Comparison of ENCODE assay signal across 29 cellular contexts in genomic region chr3:112315791-112316190, GRCh38. TPM values are rescaled to one million over a fixed set of nuclear protein-coding genes. Genes with fewer than 3 reads are reported as not detected.
"Had no signal": no experiment of that assay in that cellular context is flagged by ENCODE, and none has a peak within 500 bp of the region (broad histone marks: within the 10 kb centered on the region; RNA-seq: fewer than 3 reads in every experiment).

No MANE protein-coding gene starts in this region.

- H3K36me3 ChIP-seq: ascending aorta, MG63, Peyer's patch, SJSA1 had no signal

- FAIRE-seq: TTC549 had no signal

- H3K9me3 ChIP-seq: ascending aorta, MG63, SJSA1 had no signal

- DNase-seq: activated CD4-positive, alpha-beta T cell treated with anti-CD3 and anti-CD28 coated beads for 36 hours; activated CD4-positive, alpha-beta T cell treated with anti-CD3 and anti-CD28 coated beads, Interleukin-2, amount 10 ng/mL, durations not matched to agents 7 days and 5 days; activated CD4-positive, alpha-beta T cell treated with anti-CD3 and anti-CD28 coated beads, Interleukin-2, amount 50 U/mL, for 48 hours; activated CD8-positive, alpha-beta T cell treated with anti-CD3 and anti-CD28 coated beads, Interleukin-2, amount 10 ng/mL, durations not matched to agents 7 days and 5 days; activated gamma-delta T cell; activated naive CD4-positive, alpha-beta T cell treated with Interleukin-2 at 50 U/mL for 16 hours; activated naive CD8-positive, alpha-beta T cell treated with anti-CD3 and anti-CD28 coated beads, Interleukin-2, amount 10 ng/mL, durations not matched to agents 7 days and 5 days; activated T-cell treated with anti-CD3 and anti-CD28 coated beads, Interleukin-2, amount 50 U/mL, for 24 hours; amygdala; caudate nucleus; MG63; MV-4-11; NCI-H1092; NCI-H1436 treated with DMSO at 0.1 percent for 48 hours; NCI-H1694 treated with DMSO at 0.1 percent for 48 hours; NCI-H2029; NCI-H510A; NCI-H526; NCI-H82; PC-3; Peyer's patch; RPMI8226; SHP77 treated with DMSO at 0.1 percent for 48 hours; SK-N-SH had no signal

- H3K9me2 ChIP-seq: SK-N-SH had no signal

- H3K9ac ChIP-seq: SK-N-SH had no signal

- ATAC-seq: activated CD4-positive, alpha-beta T cell treated with anti-CD3 and anti-CD28 coated beads for 36 hours; activated CD4-positive, CD25-positive, alpha-beta regulatory T cell treated with anti-CD3 and anti-CD28 coated beads, Interleukin-2, amount 50 U/mL, for 24 hours; activated CD8-positive, alpha-beta T cell treated with anti-CD3 and anti-CD28 coated beads, Interleukin-2, amount 10 ng/mL, durations not matched to agents 7 days and 5 days; PC-3 had no signal

- H3K27me3 ChIP-seq: ascending aorta, Peyer's patch, SJSA1 had no signal

- H3K27ac ChIP-seq: ascending aorta, Peyer's patch, SJSA1 had no signal

- H3K4me1 ChIP-seq: ascending aorta, Peyer's patch, SJSA1 had no signal

- H3K4me2 ChIP-seq: SK-N-SH had no signal

- H3K4me3 ChIP-seq: ascending aorta, MG63, Peyer's patch, SJSA1 had no signal

RNA-seq across cellular contexts. Expression of gene CD200, which starts 17.2 kb away (rescaled TPM):
- total RNA-seq: PC-3, SJSA1 had no signal

RNA-seq across cellular contexts. Expression of gene SLC9C1, which starts 21.8 kb away (rescaled TPM):
- total RNA-seq: activated CD4-positive, alpha-beta T cell treated with anti-CD3 and anti-CD28 coated beads for 36 hours; activated CD4-positive, alpha-beta T cell treated with anti-CD3 and anti-CD28 coated beads, Interleukin-2, amount 10 ng/mL, durations not matched to agents 7 days and 5 days; activated CD8-positive, alpha-beta T cell treated with anti-CD3 and anti-CD28 coated beads, Interleukin-2, amount 10 ng/mL, durations not matched to agents 7 days and 5 days; activated naive CD8-positive, alpha-beta T cell treated with anti-CD3 and anti-CD28 coated beads, Interleukin-2, amount 10 ng/mL, durations not matched to agents 7 days and 5 days; activated T-helper 2 cell treated with anti-CD3 and anti-CD28 coated beads, Interferon-gamma antibody, Interleukin-2, Interleukin-4, amounts not matched to agents 10 μg/mL and 5 μg/mL and 100 μg/mL, durations not matched to agents 14 hours and 24 hours and 36 hours; PC-3; SJSA1 had no signal
- polyA plus RNA-seq: SK-N-SH had no signal
